In the genomic region with DNA sequence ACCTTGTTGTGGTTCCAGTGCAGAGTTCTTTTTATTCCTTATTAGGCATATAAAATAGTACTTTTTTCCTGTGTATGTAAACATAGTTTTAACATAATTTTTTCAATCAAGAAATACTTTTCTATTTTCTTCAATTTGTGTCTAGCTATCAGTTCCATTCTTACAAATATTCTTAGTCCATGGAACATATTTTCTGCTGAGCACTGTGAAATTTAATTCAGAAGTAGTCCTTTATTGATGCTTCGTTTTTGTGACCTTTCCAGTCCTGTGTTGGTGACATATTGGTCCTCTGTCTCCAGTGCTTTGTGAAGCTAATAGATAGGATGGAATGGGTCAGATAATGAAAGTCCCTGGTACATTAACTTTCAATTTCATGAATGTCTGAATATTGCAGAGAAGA, we compare ENCODE assay signal across 8 cellular contexts.
"Had no signal": no experiment of that assay in that cellular context is flagged by ENCODE, and none has a peak within 500 bp of the region (broad histone marks: within the 10 kb centered on the region; RNA-seq: fewer than 3 reads in every experiment).

No MANE protein-coding gene starts in this region.

- H3K36me3 Mint-ChIP-seq: IgD-negative memory B cell had no signal

- H2AFZ ChIP-seq: GM23338 had no signal

- H3K4me2 ChIP-seq: GM23338 had no signal

- H3K9me3 Mint-ChIP-seq: GM23338, H9 had no signal

- H3K4me3 Mint-ChIP-seq: GM23338, H9, IgD-negative memory B cell had no signal

- DNase-seq: H9, HCEC 1CT, KG1 had no signal

- H3K4me1 Mint-ChIP-seq: GM23338, H9, IgD-negative memory B cell had no signal

- FAIRE-seq: H1, H54 had no signal

- H3K27ac ChIP-seq: HL-60 had no signal

- ATAC-seq: GM23338 had no signal

- H3K27ac Mint-ChIP-seq: GM23338, H9, IgD-negative memory B cell had no signal

- H3K4me3 ChIP-seq: GM23338 had no signal
